30 cellular contexts compared by ENCODE assay signal in the genomic region with DNA sequence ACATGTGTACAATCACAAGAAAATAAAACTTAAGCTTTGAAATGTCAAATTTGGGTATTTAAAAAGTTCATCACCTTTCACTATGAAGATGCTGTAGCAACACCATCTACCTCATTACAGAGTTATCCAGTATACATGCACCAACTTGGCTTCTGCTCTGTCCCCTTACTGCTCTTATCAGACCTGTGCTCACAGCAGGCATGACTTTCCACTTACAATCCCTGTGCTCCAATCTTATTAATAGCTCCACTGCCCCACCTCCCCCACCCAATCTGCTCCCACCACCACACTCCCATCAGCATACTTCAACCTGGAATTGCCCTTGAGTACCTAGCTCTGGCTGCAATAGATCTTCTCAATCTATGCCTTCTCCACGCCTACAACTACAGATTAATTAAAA. TPM values are rescaled to one million over a fixed set of nuclear protein-coding genes. Genes with fewer than 3 reads are reported as not detected.
"Had no signal": no experiment of that assay in that cellular context is flagged by ENCODE, and none has a peak within 500 bp of the region (broad histone marks: within the 10 kb centered on the region; RNA-seq: fewer than 3 reads in every experiment).

No MANE protein-coding gene starts in this region.

- H3K9me3 ChIP-seq: neutrophil, psoas muscle, suprapubic skin, thoracic aorta, tibial artery, uterus had no signal

- H3K4me1 Mint-ChIP-seq: mesothelial cell of epicardium, naive B cell, nephron progenitor cell, neural progenitor cell had no signal

- H3K27me3 Mint-ChIP-seq: naive B cell; stimulated activated naive CD8-positive, alpha-beta T cell treated with anti-CD3 and anti-CD28 coated beads, Interleukin-15, Interleukin-2, amounts not matched to agents 100 ng/mL and 50 ng/mL, for 24 hours had no signal

- H3K27ac Mint-ChIP-seq: mesothelial cell of epicardium; nephron progenitor cell; neural progenitor cell; stimulated activated naive CD8-positive, alpha-beta T cell treated with anti-CD3 and anti-CD28 coated beads, Interleukin-15, Interleukin-2, amounts not matched to agents 100 ng/mL and 50 ng/mL, for 24 hours had no signal

- H3K36me3 ChIP-seq: uterus had no signal

- H3K4me3 Mint-ChIP-seq: mesothelial cell of epicardium; naive B cell; natural killer cell; nephron progenitor cell; neural progenitor cell; stimulated activated naive CD8-positive, alpha-beta T cell treated with anti-CD3 and anti-CD28 coated beads, Interleukin-15, Interleukin-2, amounts not matched to agents 100 ng/mL and 50 ng/mL, for 24 hours had no signal

- ATAC-seq: left lobe of liver, natural killer cell, psoas muscle, sciatic nerve had no signal

- H3K4me1 ChIP-seq: neural progenitor cell, parathyroid adenoma, psoas muscle, suprapubic skin, tibial artery, uterus had no signal

- DNase-seq: hippocampal formation; kidney glomerular epithelial cell; left cardiac atrium; mesendoderm; naive B cell; natural killer cell; nephron progenitor cell; occipital lobe; psoas muscle; stimulated activated CD4-positive, alpha-beta T cell treated with anti-CD3 and anti-CD28 coated beads, Interleukin-12 subunit alpha, Interleukin-12 subunit beta, amount 100 ng/mL, for 4 hours; stimulated activated CD4-positive, alpha-beta T cell treated with anti-CD3 and anti-CD28 coated beads, Interleukin-15, amount 100 ng/mL, for 24 hours; stimulated activated CD4-positive, alpha-beta T cell treated with anti-CD3 and anti-CD28 coated beads, Interleukin-2, amount 100 ng/mL, for 24 hours; stimulated activated CD4-positive, alpha-beta T cell treated with anti-CD3 and anti-CD28 coated beads, Interleukin-4, amount 100 ng/mL, for 1 hour; stimulated activated naive CD4-positive, alpha-beta T cell; tibial artery; trophoblast cell; uterus had no signal

- H3K4me3 ChIP-seq: lung, neural progenitor cell, psoas muscle, skin epidermis, suprapubic skin, thoracic aorta, tibial artery, uterus had no signal

- H3K27me3 ChIP-seq: neural progenitor cell, neutrophil, suprapubic skin, tibial artery, uterus had no signal

- H3K27ac ChIP-seq: neural progenitor cell, neutrophil, parathyroid adenoma, psoas muscle, skin epidermis, suprapubic skin, thoracic aorta, tibial artery, uterus had no signal

- H3K9me3 Mint-ChIP-seq: mesothelial cell of epicardium; nephron progenitor cell; neural progenitor cell; stimulated activated naive CD8-positive, alpha-beta T cell treated with anti-CD3 and anti-CD28 coated beads, Interleukin-15, Interleukin-2, amounts not matched to agents 100 ng/mL and 50 ng/mL, for 24 hours had no signal

RNA-seq across cellular contexts. Expression of a gene that starts 25.2 kb away (rescaled TPM):
- total RNA-seq: mesothelial cell of epicardium, osteocyte had no signal
- polyA plus RNA-seq: keratinocyte had no signal
